Comparison of ENCODE assay signal across 27 cellular contexts in genomic region chr12:111699962-111700361, GRCh38.
"Had no signal": no experiment of that assay in that cellular context is flagged by ENCODE, and none has a peak within 500 bp of the region (broad histone marks: within the 10 kb centered on the region; RNA-seq: fewer than 3 reads in every experiment).

No MANE protein-coding gene starts in this region.

- H3K4me3 ChIP-seq: colonic mucosa, coronary artery, dorsolateral prefrontal cortex, esophagus muscularis mucosa, esophagus squamous epithelium, gastrocnemius medialis, gastroesophageal sphincter, heart left ventricle, heart right ventricle had no signal

- H3K27ac ChIP-seq: colonic mucosa, coronary artery, dorsolateral prefrontal cortex, epithelial cell of prostate, esophagus muscularis mucosa, esophagus squamous epithelium, foreskin keratinocyte, gastrocnemius medialis, gastroesophageal sphincter, heart left ventricle, heart right ventricle had no signal

- DNase-seq: colonic mucosa; cortex of kidney; dermis blood vessel endothelial cell; dorsolateral prefrontal cortex; effector CD4-positive, alpha-beta T cell; effector CD8-positive, alpha-beta T cell; effector memory CD4-positive, alpha-beta T cell; effector memory CD8-positive, alpha-beta T cell; endodermal cell; erythroblast; esophagus squamous epithelium; foreskin fibroblast; foreskin keratinocyte; foreskin melanocyte; gastrocnemius medialis; glutamatergic neuron; head of caudate nucleus; heart left ventricle; heart right ventricle had no signal

- FAIRE-seq: colon, endometrium, frontal cortex had no signal

- H3K36me3 ChIP-seq: colonic mucosa had no signal

- H3K9me3 ChIP-seq: colonic mucosa, esophagus muscularis mucosa, esophagus squamous epithelium, gastrocnemius medialis, gastroesophageal sphincter, heart left ventricle, heart right ventricle had no signal

- H3K4me1 ChIP-seq: colonic mucosa, esophagus muscularis mucosa, esophagus squamous epithelium, foreskin keratinocyte, gastrocnemius medialis, gastroesophageal sphincter, heart left ventricle, heart right ventricle had no signal

- H3K27me3 ChIP-seq: colonic mucosa, dorsolateral prefrontal cortex, esophagus muscularis mucosa, esophagus squamous epithelium, foreskin keratinocyte, gastrocnemius medialis, gastroesophageal sphincter, heart left ventricle, heart right ventricle had no signal

- ATAC-seq: effector memory CD8-positive, alpha-beta T cell; esophagus mucosa; foreskin keratinocyte; gastrocnemius medialis; gastroesophageal sphincter; heart left ventricle; heart right ventricle had no signal
